25 cellular contexts compared by ENCODE assay signal in the genomic region with DNA sequence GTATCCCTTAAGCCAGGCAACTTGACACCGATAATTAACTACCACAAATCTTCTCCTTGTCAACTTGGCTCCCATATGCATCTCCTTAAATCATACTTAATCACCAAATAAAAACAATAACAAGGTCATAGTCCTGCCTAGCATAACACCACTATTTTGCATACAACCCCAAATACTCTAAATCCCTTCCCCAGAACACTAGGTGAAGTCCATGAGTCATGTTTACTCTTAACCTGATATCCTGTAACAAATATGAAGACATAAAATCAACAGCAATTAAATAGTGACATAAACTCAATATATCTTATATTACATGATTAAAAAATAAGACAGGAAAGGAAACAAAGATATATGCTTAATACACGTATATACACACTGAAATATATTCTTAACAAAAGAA.
"Had no signal": no experiment of that assay in that cellular context is flagged by ENCODE, and none has a peak within 500 bp of the region (broad histone marks: within the 10 kb centered on the region; RNA-seq: fewer than 3 reads in every experiment).

No MANE protein-coding gene starts in this region.

- H3K9me3 ChIP-seq: gastrocnemius medialis, neutrophil, right lobe of liver, suprapubic skin, transverse colon, upper lobe of right lung, uterus had no signal

- H3K4me2 ChIP-seq: hepatocyte had no signal

- ATAC-seq: esophagus mucosa; gastrocnemius medialis; left lobe of liver; natural killer cell; right lobe of liver; stimulated activated naive CD8-positive, alpha-beta T cell treated with anti-CD3 and anti-CD28 coated beads, Interleukin-15, amount 100 ng/mL, for 72 hours; upper lobe of right lung had no signal

- H2AFZ ChIP-seq: hepatocyte, parathyroid adenoma had no signal

- FAIRE-seq: kidney, small intestine had no signal

- H3K27me3 ChIP-seq: dorsolateral prefrontal cortex, gastrocnemius medialis, hepatocyte, neutrophil, right lobe of liver, suprapubic skin, transverse colon, upper lobe of right lung, uterus had no signal

- H3K4me1 ChIP-seq: gastrocnemius medialis, parathyroid adenoma, right lobe of liver, suprapubic skin, transverse colon, upper lobe of right lung, uterus had no signal

- H3K9ac ChIP-seq: parathyroid adenoma had no signal

- H3K27ac ChIP-seq: dorsolateral prefrontal cortex, epithelial cell of prostate, gastrocnemius medialis, hepatocyte, neutrophil, parathyroid adenoma, right lobe of liver, suprapubic skin, transverse colon, upper lobe of right lung, uterus had no signal

- H3K36me3 ChIP-seq: gastrocnemius medialis, neutrophil, right lobe of liver, suprapubic skin, transverse colon, upper lobe of right lung, uterus had no signal

- DNase-seq: cortex of kidney; dorsolateral prefrontal cortex; effector CD4-positive, alpha-beta T cell; foreskin fibroblast; gastrocnemius medialis; head of caudate nucleus; kidney; natural killer cell; right lobe of liver; small intestine; stimulated activated CD4-positive, alpha-beta T cell treated with anti-CD3 and anti-CD28 coated beads, Interleukin-15, amount 100 ng/mL, for 24 hours; stimulated activated CD4-positive, alpha-beta T cell treated with anti-CD3 and anti-CD28 coated beads, Interleukin-2, amount 100 ng/mL, for 48 hours; stimulated activated naive CD4-positive, alpha-beta T cell; stimulated activated naive CD8-positive, alpha-beta T cell treated with anti-CD3 and anti-CD28 coated beads, Interleukin-15, amount 100 ng/mL, for 72 hours; transverse colon; upper lobe of right lung; uterus had no signal

- H3K4me3 ChIP-seq: dorsolateral prefrontal cortex, gastrocnemius medialis, hepatocyte, lung, right lobe of liver, suprapubic skin, transverse colon, upper lobe of right lung, uterus had no signal

- H3K79me2 ChIP-seq: hepatocyte, parathyroid adenoma had no signal
